17 cellular contexts compared by ENCODE assay signal in genomic region chrX:114363346-114363745, GRCh38.
DNase-seq lines count a peak whose midpoint lies in the region; ATAC-seq, FAIRE-seq and TF ChIP-seq lines count a peak whose summit lies in the region.
"Had no signal": no experiment of that assay in that cellular context is flagged by ENCODE, and none has a peak within 500 bp of the region (broad histone marks: within the 10 kb centered on the region; RNA-seq: fewer than 3 reads in every experiment).

No MANE protein-coding gene starts in this region.

- no peaks in the 10 kb centered on the region for H3K9me3 ChIP-seq in H9 (ENCODE audit: control insufficient read depth, low read depth, low read length)
- H3K9me3 ChIP-seq in astrocyte (ENCODE audit: insufficient read depth, low read depth, low read length): no peaks in the 10 kb centered on the region
- H3K9me3 ChIP-seq in endodermal cell (ENCODE audit: control insufficient read depth, low read length): no peaks in the 10 kb centered on the region
- H3K9me3 ChIP-seq: Caco-2 had no signal

- no peaks in the 10 kb centered on the region for H3K23me2 ChIP-seq in H9 (ENCODE audit: insufficient read length, low read depth, low read length, poor library complexity, severe bottlenecking)

- no peak overlapping the region for H2AK5ac ChIP-seq in H9 (ENCODE audit: insufficient read length, low read length)
- no peak overlapping the region for H2AK5ac ChIP-seq in mesendoderm (ENCODE audit: low read length)

- H2BK15ac ChIP-seq in H9 (ENCODE audit: low read depth, low read length) (no peak overlapping the region), mesendoderm (replicated peaks; ENCODE audit: low read depth) (no peak overlapping the region)

- H3K4ac ChIP-seq in H9 (ENCODE audit: low read depth, low read length): no peak overlapping the region
- H3K4ac ChIP-seq in mesendoderm (ENCODE audit: low read depth, low read length): no peak overlapping the region

- H2BK5ac ChIP-seq in H9 (ENCODE audit: insufficient read length, low read length) (no peak overlapping the region), mesendoderm (ENCODE audit: low read length) (no peak overlapping the region)

- H3K79me2 ChIP-seq in H9 (ENCODE audit: insufficient read depth, low read length) (no peaks in the 10 kb centered on the region), astrocyte (ENCODE audit: insufficient read depth, low read length) (no peaks in the 10 kb centered on the region), mesendoderm (ENCODE audit: control insufficient read depth, insufficient read depth, low read length) (no peaks in the 10 kb centered on the region)

- no peak overlapping the region for H2BK120ac ChIP-seq in H9 (ENCODE audit: low read depth, low read length, poor library complexity, severe bottlenecking)
- no peak overlapping the region for H2BK120ac ChIP-seq in mesendoderm (ENCODE audit: low read depth, low read length)

- H3K27ac ChIP-seq in H9 (ENCODE audit: insufficient read length, low read depth, low read length) (no peak overlapping the region), astrocyte (ENCODE audit: low read depth, low read length) (no peak overlapping the region), mesendoderm (ENCODE audit: low read depth, low read length) (no peak overlapping the region), endodermal cell (ENCODE audit: low read depth, low read length) (no peak overlapping the region)
- H3K27ac ChIP-seq: GM23248 had no signal

- H3K4me2 ChIP-seq in H9 (ENCODE audit: insufficient read depth, insufficient read length, low read length) (peak overlapping the region; percentile 17), astrocyte (ENCODE audit: low read length) (no peak overlapping the region), mesendoderm (ENCODE audit: low read length) (no peak overlapping the region)

- H3K14ac ChIP-seq in H9 (ENCODE audit: insufficient read depth, low read length): no peak overlapping the region

- DNase-seq in H9 (no peak), astrocyte (ENCODE audit: low read depth) (no peak), mesendoderm (peak; percentile 73), endodermal cell (no peak), DMS79 treated with DMSO at 0.1 percent for 48 hours (lab: John Stamatoyannopoulos, UW) (no peak)
- DNase-seq: C1 segment of cervical spinal cord; Caco-2; CD4-positive, alpha-beta memory T cell; DMS153; EL; GDM1; GM23248; HCEC 1CT had no signal

- H4K20me1 ChIP-seq in H9 (ENCODE audit: control insufficient read depth, insufficient read depth, insufficient read length) (no peaks in the 10 kb centered on the region), astrocyte (ENCODE audit: insufficient read depth, low read length) (no peaks in the 10 kb centered on the region)

- H4K91ac ChIP-seq in H9 (ENCODE audit: insufficient read length, low read depth, low read length): no peak overlapping the region

- H3K9ac ChIP-seq in H9 (ENCODE audit: extremely low read depth, insufficient read length, low read length) (no peak overlapping the region), astrocyte (ENCODE audit: low read length) (no peak overlapping the region), mesendoderm (ENCODE audit: low read length) (no peak overlapping the region), endodermal cell (ENCODE audit: extremely low read depth, low read length, poor library complexity, severe bottlenecking) (no peak overlapping the region)
- H3K9ac ChIP-seq: GM23248 had no signal

- H3K79me1 ChIP-seq in H9 (ENCODE audit: insufficient read depth, low read depth, low read length, poor library complexity, severe bottlenecking): no peaks in the 10 kb centered on the region
- H3K79me1 ChIP-seq in mesendoderm (ENCODE audit: low read length): no peaks in the 10 kb centered on the region

- H3K4me3 Mint-ChIP-seq in H9: 0 out of 5 replicates have a peak overlapping the region, but pooled peaks of 1 of the 2 experiments have one; percentile 15
- no peak overlapping the region for H3K4me3 Mint-ChIP-seq in astrocyte (ENCODE audit: unreplicated experiment)
- no peak overlapping the region for H3K4me3 Mint-ChIP-seq in endodermal cell
- H3K4me3 Mint-ChIP-seq: CD4-positive, alpha-beta memory T cell had no signal

- H3K4me1 Mint-ChIP-seq in H9 (peaks cover 16 to 17% of the 10 kb centered on the region in 2 experiments), astrocyte (ENCODE audit: low read depth, unreplicated experiment) (no peaks in the 10 kb centered on the region), endodermal cell (no peaks in the 10 kb centered on the region)
- H3K4me1 Mint-ChIP-seq: CD4-positive, alpha-beta memory T cell had no signal

- no peak overlapping the region for H2BK20ac ChIP-seq in H9 (ENCODE audit: low read depth, low read length, poor library complexity, severe bottlenecking)

- peaks cover 4% of the 10 kb centered on the region; the same call in 1 of the 2 replicates for H3K4me1 ChIP-seq in H9 (ENCODE audit: insufficient read depth, low read length)
- no peaks in the 10 kb centered on the region for H3K4me1 ChIP-seq in astrocyte (ENCODE audit: insufficient read depth, low read length)
- no peaks in the 10 kb centered on the region for H3K4me1 ChIP-seq in mesendoderm (ENCODE audit: control insufficient read depth, low read depth, low read length)
- no peaks in the 10 kb centered on the region for H3K4me1 ChIP-seq in endodermal cell (ENCODE audit: control insufficient read depth, insufficient read depth, low read length)
- H3K4me1 ChIP-seq: Caco-2 had no signal

- H3K27ac Mint-ChIP-seq in H9 (peak overlapping the region in 2 of 3 experiments; percentile 0 to 2; a peak in 2 of 7 replicates), astrocyte (ENCODE audit: unreplicated experiment) (no peak overlapping the region), endodermal cell (no peak overlapping the region)
- H3K27ac Mint-ChIP-seq: CD4-positive, alpha-beta memory T cell had no signal

- no peak overlapping the region for H3K18ac ChIP-seq in H9 (ENCODE audit: insufficient read length, low read depth, low read length)
- H3K18ac ChIP-seq in mesendoderm (ENCODE audit: low read length): no peak overlapping the region

- no peak for ATAC-seq in GM19463 (IDR thresholded peaks at IDR 0.05; ENCODE audit: unreplicated experiment)
- ATAC-seq: GM12878 had no signal

- H3K4me3 ChIP-seq in astrocyte (ENCODE audit: insufficient read depth, low read depth, low read length) (no peak overlapping the region), mesendoderm (ENCODE audit: low read length) (no peak overlapping the region), endodermal cell (ENCODE audit: low read length) (no peak overlapping the region)
- H3K4me3 ChIP-seq: GM12878, GM23248 had no signal

- H3K36me3 Mint-ChIP-seq in H9 (ENCODE audit: insufficient read depth in 1 of 3, low read depth in 3 of 3) (no peaks in the 10 kb centered on the region), astrocyte (ENCODE audit: low read depth, unreplicated experiment) (no peaks in the 10 kb centered on the region), endodermal cell (ENCODE audit: low read depth) (no peaks in the 10 kb centered on the region)
- H3K36me3 Mint-ChIP-seq: CD4-positive, alpha-beta memory T cell had no signal

- TF ChIP-seq CTCF in H9 (conservative IDR thresholded peaks at IDR 0.05) (no peak), astrocyte (IDR thresholded peaks at IDR 0.05; ENCODE audit: insufficient read depth, low read depth, low read length) (no peak), endodermal cell (conservative IDR thresholded peaks at IDR 0.05) (no peak)

- no peak overlapping the region for H3T11ph ChIP-seq in H9 (ENCODE audit: low read length)

- WGBS in H9 (ENCODE audit: extremely low coverage, insufficient read length, low lambda C conversion rate): no CpG with 5 or more reads among the region's 1 CpG
- no CpG with 5 or more reads among the region's 1 CpG for WGBS in mesendoderm (ENCODE audit: extremely low coverage, insufficient coverage, low lambda C conversion rate)
- WGBS in endodermal cell (ENCODE audit: insufficient coverage in 1 of 2, insufficient read length in 1 of 2), 2 experiments: 67% methylated on average over 1 of the region's 1 CpG; no CpG with 5 or more reads in 1 of the 2 experiments

- no peaks in the 10 kb centered on the region for H3K27me3 ChIP-seq in H9 (ENCODE audit: insufficient read depth, low read length)
- no peaks in the 10 kb centered on the region for H3K27me3 ChIP-seq in astrocyte (ENCODE audit: insufficient read depth, low read length)
- H3K27me3 ChIP-seq in mesendoderm (ENCODE audit: insufficient read depth, low read length, poor library complexity): no peaks in the 10 kb centered on the region
- H3K27me3 ChIP-seq in endodermal cell (ENCODE audit: control insufficient read depth, insufficient read depth, low read length, poor library complexity, severe bottlenecking): no peaks in the 10 kb centered on the region

- H2AFZ ChIP-seq in H9 (ENCODE audit: low read length) (no peak overlapping the region), astrocyte (ENCODE audit: low read depth, low read length) (no peak overlapping the region)
- H2AFZ ChIP-seq: GM23248 had no signal

- H3K23ac ChIP-seq in H9 (ENCODE audit: insufficient read length, low read depth, low read length): peak overlapping the region; percentile 98
- no peak overlapping the region for H3K23ac ChIP-seq in mesendoderm (ENCODE audit: low read length)

- H3K36me3 ChIP-seq in astrocyte (ENCODE audit: insufficient read depth, low read length): no peaks in the 10 kb centered on the region
- H3K36me3 ChIP-seq in mesendoderm (ENCODE audit: control insufficient read depth, insufficient read depth, low read length): no peaks in the 10 kb centered on the region
- H3K36me3 ChIP-seq in endodermal cell (ENCODE audit: control insufficient read depth, insufficient read depth, low read length): no peaks in the 10 kb centered on the region

- no peak overlapping the region for H2BK12ac ChIP-seq in H9 (ENCODE audit: insufficient read length, low read depth, low read length)

- H3K9me3 Mint-ChIP-seq in H9 (no peaks in the 10 kb centered on the region), astrocyte (ENCODE audit: unreplicated experiment) (no peaks in the 10 kb centered on the region), endodermal cell (no peaks in the 10 kb centered on the region)

- no peak overlapping the region for H4K8ac ChIP-seq in H9 (replicated peaks; ENCODE audit: insufficient read length, low read depth, low read length)
- H4K8ac ChIP-seq in mesendoderm (ENCODE audit: low read depth, low read length): no peak overlapping the region

- H3K27me3 Mint-ChIP-seq in H9 (ENCODE audit: low read depth): no peaks in the 10 kb centered on the region
- no peaks in the 10 kb centered on the region for H3K27me3 Mint-ChIP-seq in astrocyte (ENCODE audit: low read depth, unreplicated experiment)
- H3K27me3 Mint-ChIP-seq in endodermal cell (ENCODE audit: insufficient read depth): no peaks in the 10 kb centered on the region
- H3K27me3 Mint-ChIP-seq: CD4-positive, alpha-beta memory T cell had no signal

- H3K56ac ChIP-seq in H9 (ENCODE audit: insufficient read length, low read depth, low read length) (no peak overlapping the region), mesendoderm (ENCODE audit: low read length) (no peak overlapping the region)

- FAIRE-seq in astrocyte (lab: Jason Lieb, UNC): peak; percentile 89
- FAIRE-seq: GM12878, GM18507, H54 had no signal

- H4K5ac ChIP-seq in H9 (ENCODE audit: insufficient read length, low read depth, low read length) (no peak overlapping the region), mesendoderm (ENCODE audit: low read length) (no peak overlapping the region)

Comparison
In these comparisons a context has a peak if more than half of its experiments do, and no peak if none do; other contexts are left out.
1. H3K27ac Mint-ChIP-seq: peak in H9 (2 of 3); none in astrocyte (single experiment) and endodermal cell (single experiment).